ENCODE assay signal across 15 cellular contexts in genomic region chr15:56524915-56525314, GRCh38. TPM values are rescaled to one million over a fixed set of nuclear protein-coding genes. Genes with fewer than 3 reads are reported as not detected.
DNase-seq lines count a peak whose midpoint lies in the region; FAIRE-seq and TF ChIP-seq lines count a peak whose summit lies in the region.
"Had no signal": no experiment of that assay in that cellular context is flagged by ENCODE, and none has a peak within 500 bp of the region (broad histone marks: within the 10 kb centered on the region; RNA-seq: fewer than 3 reads in every experiment).

No MANE protein-coding gene starts in this region.

- H3K9me3 ChIP-seq in astrocyte (ENCODE audit: insufficient read depth, low read depth, low read length): no peaks in the 10 kb centered on the region

- no peak for FAIRE-seq in astrocyte (lab: Jason Lieb, UNC)
- FAIRE-seq: bronchial epithelial cell had no signal

- no peak overlapping the region for H3K9ac ChIP-seq in astrocyte (ENCODE audit: low read length)

- no peaks in the 10 kb centered on the region for H3K27me3 ChIP-seq in astrocyte (ENCODE audit: insufficient read depth, low read length)

- TF ChIP-seq CTCF in astrocyte (IDR thresholded peaks at IDR 0.05; ENCODE audit: insufficient read depth, low read depth, low read length) (no peak), glutamatergic neuron (IDR thresholded peaks at IDR 0.05; ENCODE audit: partially characterized antibody, unreplicated experiment) (no peak)

- no peak overlapping the region for H2AFZ ChIP-seq in astrocyte (ENCODE audit: low read depth, low read length)

- H3K9me3 Mint-ChIP-seq in astrocyte (ENCODE audit: unreplicated experiment): peaks cover 9% of the 10 kb centered on the region
- H3K9me3 Mint-ChIP-seq in glutamatergic neuron (ENCODE audit: unreplicated experiment): no peaks in the 10 kb centered on the region

- DNase-seq in DMS 273 (lab: John Stamatoyannopoulos, UW; ENCODE audit: unreplicated experiment) (peak; percentile 90), astrocyte (ENCODE audit: low read depth) (peak; percentile 64), left kidney (ENCODE audit: low read depth, low spot score) (peak; percentile 65), epidermal melanocyte (ENCODE audit: insufficient read length, low spot score) (no peak), glutamatergic neuron (no peak), SKM-1 treated with dmso at 0.1 percent for 144 hours (lab: John Stamatoyannopoulos, UW; ENCODE audit: unreplicated experiment) (no peak), cerebellar nuclear complex (lab: John Stamatoyannopoulos, UW) (no peak)
- DNase-seq: activated gamma-delta T cell, C1 segment of cervical spinal cord, heart right ventricle, left colon, naive B cell, NCI-H510A had no signal

- no peaks in the 10 kb centered on the region for H3K36me3 ChIP-seq in astrocyte (ENCODE audit: insufficient read depth, low read length)
- H3K36me3 ChIP-seq: heart right ventricle had no signal

- no peaks in the 10 kb centered on the region for H3K4me1 ChIP-seq in astrocyte (ENCODE audit: insufficient read depth, low read length)
- H3K4me1 ChIP-seq: heart right ventricle had no signal

- no peaks in the 10 kb centered on the region for H3K27me3 Mint-ChIP-seq in astrocyte (ENCODE audit: low read depth, unreplicated experiment)
- H3K27me3 Mint-ChIP-seq in glutamatergic neuron (ENCODE audit: unreplicated experiment): peaks cover 2% of the 10 kb centered on the region
- H3K27me3 Mint-ChIP-seq: naive B cell had no signal

- H3K4me3 Mint-ChIP-seq in astrocyte (ENCODE audit: unreplicated experiment) (no peak overlapping the region), glutamatergic neuron (ENCODE audit: unreplicated experiment) (no peak overlapping the region)
- H3K4me3 Mint-ChIP-seq: naive B cell had no signal

- H3K36me3 Mint-ChIP-seq in astrocyte (ENCODE audit: low read depth, unreplicated experiment) (peaks cover 2% of the 10 kb centered on the region), glutamatergic neuron (ENCODE audit: unreplicated experiment) (peaks cover 5% of the 10 kb centered on the region)
- H3K36me3 Mint-ChIP-seq: naive B cell had no signal

- H3K27ac Mint-ChIP-seq in astrocyte (ENCODE audit: unreplicated experiment) (no peak overlapping the region), glutamatergic neuron (ENCODE audit: unreplicated experiment) (no peak overlapping the region)
- H3K27ac Mint-ChIP-seq: naive B cell had no signal

- no peaks in the 10 kb centered on the region for H3K79me2 ChIP-seq in astrocyte (ENCODE audit: insufficient read depth, low read length)

- no peak for TF ChIP-seq RAD21 in Ishikawa (IDR thresholded peaks at IDR 0.05; ENCODE audit: low read depth)

- H3K27ac ChIP-seq in astrocyte (ENCODE audit: low read depth, low read length): no peak overlapping the region
- H3K27ac ChIP-seq: heart right ventricle had no signal

- no peak for TF ChIP-seq EP300 in Ishikawa (IDR thresholded peaks at IDR 0.05; ENCODE audit: borderline replicate concordance)

- H3K4me3 ChIP-seq in astrocyte (ENCODE audit: insufficient read depth, low read depth, low read length): no peak overlapping the region
- H3K4me3 ChIP-seq: heart right ventricle had no signal

- no peaks in the 10 kb centered on the region for H4K20me1 ChIP-seq in astrocyte (ENCODE audit: insufficient read depth, low read length)

- no peak overlapping the region for H3K4me2 ChIP-seq in astrocyte (ENCODE audit: low read length)

- H3K4me1 Mint-ChIP-seq in astrocyte (ENCODE audit: low read depth, unreplicated experiment) (peaks cover 2% of the 10 kb centered on the region), glutamatergic neuron (ENCODE audit: low read depth, unreplicated experiment) (peaks cover 6% of the 10 kb centered on the region)
- H3K4me1 Mint-ChIP-seq: naive B cell had no signal

TF ChIP-seq in Ishikawa, 13 proteins besides CTCF, POLR2A, EP300 and RAD21:
- peak; percentile 20; the same call in 1 of the 2 replicates for TF ChIP-seq TEAD4 (IDR thresholded peaks at IDR 0.05)
- TF ChIP-seq EGR1 (IDR thresholded peaks at IDR 0.05): no peak
- TF ChIP-seq ZBTB7A (IDR thresholded peaks at IDR 0.05; ENCODE audit: low read depth): no peak
- no peak for TF ChIP-seq TAF1 (IDR thresholded peaks at IDR 0.05; ENCODE audit: low read depth)
- no peak for TF ChIP-seq MAX (IDR thresholded peaks at IDR 0.05)
- TF ChIP-seq NFIC (IDR thresholded peaks at IDR 0.05): no peak

RNA-seq across cellular contexts. Expression of gene MNS1, which starts 60.0 kb away (rescaled TPM):
- total RNA-seq in astrocyte (0.86 and 1.6 TPM in 2 replicates), glutamatergic neuron (ENCODE audit: unreplicated experiment) (not detected)
- total RNA-seq: bronchial epithelial cell had no signal

Comparison
In these comparisons a context has a peak if more than half of its experiments do, and no peak if none do; other contexts are left out.
1. DNase-seq: peak in DMS 273 (single experiment), astrocyte (single experiment) and left kidney (single experiment); none in epidermal melanocyte (single experiment), glutamatergic neuron (single experiment), SKM-1 treated with dmso at 0.1 percent for 144 hours (single experiment) and cerebellar nuclear complex (0 of 2).